ENCODE assay signal across 1 cellular context in genomic region chr11:45994421-45995341, GRCh38.
A peak's percentile ranks its signal among the peaks of the same experiment; 100 is the strongest.
TF ChIP-seq lines count a peak whose summit lies in the region.

No MANE protein-coding gene starts in this region.

TF ChIP-seq in K562, 482 proteins besides CTCF, POLR2A, EP300 and RAD21 (continued from another document and continues in another):
- TF ChIP-seq ZBTB40 (IDR thresholded peaks at IDR 0.05) (no peak; the same call in 1 of the 2 replicates), ZBTB40 (CRISPR knock-in tag; IDR thresholded peaks at IDR 0.05) (no peak), ZBED1 (IDR thresholded peaks at IDR 0.05) (no peak), TCFL5 (CRISPR knock-in tag; conservative IDR thresholded peaks at IDR 0.05) (no peak), ZNF655 (CRISPR knock-in tag; IDR thresholded peaks at IDR 0.05) (no peak), HDAC6 (IDR thresholded peaks at IDR 0.05; ENCODE audit: low read depth, low read length) (no peak), ATF2 (CRISPR knock-in tag; IDR thresholded peaks at IDR 0.05) (no peak), CBX2 (IDR thresholded peaks at IDR 0.05; ENCODE audit: insufficient read depth, low read length, poor library complexity, severe bottlenecking) (no peak), NBN (IDR thresholded peaks at IDR 0.05; ENCODE audit: low read depth) (peak; percentile 95), HNRNPH1 (optimal IDR thresholded peaks at IDR 0.05; ENCODE audit: low read depth, low read length) (no peak), ZBTB33 (CRISPR knock-in tag; IDR thresholded peaks at IDR 0.05) (peak; percentile 21; the same call in 1 of the 2 replicates), KDM4B (IDR thresholded peaks at IDR 0.05; ENCODE audit: borderline replicate concordance in 2 of 2, low read depth in 1 of 2) (no peak), SMARCE1 (IDR thresholded peaks at IDR 0.05) (peak; percentile 76), MXI1 (IDR thresholded peaks at IDR 0.05; ENCODE audit: low read depth, low read length) (no peak), ZNF274 (IDR thresholded peaks at IDR 0.05; ENCODE audit: borderline replicate concordance, low read depth, low read length) (no peak), POLR3A (IDR thresholded peaks at IDR 0.05; ENCODE audit: borderline replicate concordance, extremely low read depth, insufficient read depth, insufficient read length) (no peak), CHD2 (IDR thresholded peaks at IDR 0.05; ENCODE audit: low read depth, low read length) (peak; percentile 52; the same call in 1 of the 2 replicates), GATAD2A (IDR thresholded peaks at IDR 0.05) (peak; percentile 85), COPS2 (conservative IDR thresholded peaks at IDR 0.05) (no peak), SETDB1 (IDR thresholded peaks at IDR 0.05; ENCODE audit: low read length) (no peak), TCF7L2 (IDR thresholded peaks at IDR 0.05; ENCODE audit: low read depth, low read length) (no peak), CREB3L1 (IDR thresholded peaks at IDR 0.05; ENCODE audit: borderline replicate concordance, low read depth) (peak; percentile 97), ZNF764 (CRISPR knock-in tag; IDR thresholded peaks at IDR 0.05; ENCODE audit: low read depth) (no peak), RFX7 (CRISPR knock-in tag; IDR thresholded peaks at IDR 0.05) (no peak), CBX1 (IDR thresholded peaks at IDR 0.05; ENCODE audit: low read depth) (no peak), MCM3 (IDR thresholded peaks at IDR 0.05) (no peak), ZKSCAN8 (CRISPR knock-in tag; IDR thresholded peaks at IDR 0.05) (peak; percentile 62; the same call in 1 of the 2 replicates), ZNF212 (CRISPR knock-in tag; IDR thresholded peaks at IDR 0.05) (no peak), MLLT1 (IDR thresholded peaks at IDR 0.05) (no peak; a peak in 2 of 4 replicates), SMARCC2 (IDR thresholded peaks at IDR 0.05; ENCODE audit: low read depth) (0 out of 2 replicates have a peak, but pooled peaks have one; percentile 56), HDAC1 (IDR thresholded peaks at IDR 0.05) (peak in 1 of 2 experiments; percentile 78; a peak in 2 of 4 replicates), KLF13 (tag; IDR thresholded peaks at IDR 0.05; ENCODE audit: borderline replicate concordance, low read depth) (no peak), IFI16 (CRISPR knock-in tag; IDR thresholded peaks at IDR 0.05) (no peak), SIN3B (IDR thresholded peaks at IDR 0.05; ENCODE audit: low read depth) (no peak), NR2C1 (IDR thresholded peaks at IDR 0.05) (no peak), NR2C1 (tag; IDR thresholded peaks at IDR 0.05) (no peak), PBX2 (CRISPR knock-in tag; IDR thresholded peaks at IDR 0.05; ENCODE audit: low read depth) (no peak), PBX2 (tag; conservative IDR thresholded peaks at IDR 0.05; ENCODE audit: low read depth) (peak; percentile 65)
